Comparison of ENCODE assay signal across 17 cellular contexts in the genomic region with DNA sequence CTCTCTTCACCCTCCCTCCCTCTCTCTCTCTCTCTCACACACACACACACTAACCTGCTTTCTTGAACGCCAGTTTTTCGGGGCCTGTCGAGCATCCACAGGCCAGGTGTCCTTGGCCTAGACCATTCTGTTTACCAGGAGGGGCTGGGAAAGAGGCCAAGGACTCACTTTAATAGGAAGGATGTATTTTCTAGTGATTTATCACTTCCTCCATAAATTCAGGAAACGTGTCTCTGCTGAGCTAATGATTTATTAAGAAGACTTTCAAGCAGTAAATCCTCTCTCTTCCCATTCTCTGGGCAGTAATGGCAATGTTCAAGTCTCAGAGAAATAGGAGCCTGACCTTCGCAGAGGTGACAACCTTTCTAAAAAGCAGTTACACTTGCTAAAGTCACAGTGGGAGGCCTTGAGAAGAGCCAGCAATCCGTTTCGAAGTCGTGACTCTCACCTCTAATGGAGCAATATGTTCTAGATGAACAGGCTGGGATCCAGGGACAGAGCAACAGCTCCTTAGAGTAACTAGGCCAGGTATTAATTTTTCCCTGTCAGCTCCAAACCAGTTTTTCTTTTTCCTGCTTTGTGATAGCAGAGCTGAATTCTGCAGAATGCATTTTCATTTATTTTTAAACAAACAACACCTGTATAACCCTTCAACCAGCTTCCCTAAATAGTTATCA.
DNase-seq lines count a peak whose midpoint lies in the region; ATAC-seq lines count a peak whose summit lies in the region.
"Had no signal": no experiment of that assay in that cellular context is flagged by ENCODE, and none has a peak within 500 bp of the region (broad histone marks: within the 10 kb centered on the region; RNA-seq: fewer than 3 reads in every experiment).

No MANE protein-coding gene starts in this region.

- ATAC-seq in GM21786 (IDR thresholded peaks at IDR 0.05; ENCODE audit: unreplicated experiment) = no peak

- DNase-seq in DMS53 treated with DMSO at 0.1 percent for 48 hours (lab: John Stamatoyannopoulos, UW; ENCODE audit: unreplicated experiment) = peak; percentile 21
- DNase-seq in NCI-H69 (lab: John Stamatoyannopoulos, UW) = peak; percentile 93
- peak; percentile 62 for DNase-seq in kidney tubule cell (ENCODE audit: low spot score)
- DNase-seq in renal cortical epithelial cell (ENCODE audit: low read depth) = peak; percentile 47
- no peak for DNase-seq in dedifferentiated amniotic fluid mesenchymal stem cell (ENCODE audit: extremely low spot score)
- DNase-seq in stimulated activated CD4-positive, alpha-beta T cell treated with anti-CD3 and anti-CD28 coated beads, Interleukin-15, amount 100 ng/mL, for 24 hours = no peak
- no peak for DNase-seq in MV-4-11 (lab: John Stamatoyannopoulos, UW)
- DNase-seq: DMS 273 treated with DMSO at 0.1 percent for 48 hours, EL, Karpas-422, NCI-H1048, NCI-H1694, NCI-H2081 treated with DMSO at 0.1 percent for 48 hours, NCI-H82, PC-9, SIG-M5 had no signal

Comparison
In these comparisons a context has a peak if more than half of its experiments do, and no peak if none do; other contexts are left out.
1. DNase-seq: peak in DMS53 treated with DMSO at 0.1 percent for 48 hours (single experiment), NCI-H69 (single experiment), kidney tubule cell (single experiment) and renal cortical epithelial cell (single experiment); none in dedifferentiated amniotic fluid mesenchymal stem cell (single experiment), stimulated activated CD4-positive, alpha-beta T cell treated with anti-CD3 and anti-CD28 coated beads, Interleukin-15, amount 100 ng/mL, for 24 hours (single experiment) and MV-4-11 (single experiment).